15 cellular contexts compared by ENCODE assay signal in the genomic region with DNA sequence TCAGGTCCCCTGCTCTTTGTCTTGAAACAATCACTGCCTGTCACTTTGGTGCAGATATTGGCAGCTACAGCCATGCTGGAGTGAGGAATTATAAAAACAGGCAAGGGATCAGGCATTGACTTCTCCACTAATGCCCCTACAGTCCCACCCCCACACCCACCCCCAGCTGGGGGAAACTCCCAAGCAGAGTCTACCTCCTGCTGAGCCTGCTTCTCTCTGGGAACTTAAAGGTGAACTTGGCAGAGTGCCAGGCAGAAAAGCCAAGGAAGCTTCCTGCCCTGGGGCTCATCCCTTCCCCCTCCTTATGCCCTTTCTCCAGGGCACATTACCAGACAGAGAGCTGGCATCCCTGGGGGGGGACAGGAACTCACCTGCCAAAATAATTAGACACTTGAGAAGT. TPM values are rescaled to one million over a fixed set of nuclear protein-coding genes. Genes with fewer than 3 reads are reported as not detected.
DNase-seq lines count a peak whose midpoint lies in the region; ATAC-seq, FAIRE-seq and TF ChIP-seq lines count a peak whose summit lies in the region.
"Had no signal": no experiment of that assay in that cellular context is flagged by ENCODE, and none has a peak within 500 bp of the region (broad histone marks: within the 10 kb centered on the region; RNA-seq: fewer than 3 reads in every experiment).

No MANE protein-coding gene starts in this region.

- H3K4me3 ChIP-seq in LNCaP clone FGC (ENCODE audit: low read depth, low read length) = no peak overlapping the region
- H3K4me3 ChIP-seq: BLaER1, suprapubic skin had no signal

- no peak for FAIRE-seq in GM19239 (lab: Jason Lieb, UNC)

- in situ Hi-C loops in Caki2 (cut with HindIII; ENCODE audit: low pct_unique_long_range_greater_than_20kb, low sequenced_read_pairs) = no loop called here

- ATAC-seq in HG03460 (IDR thresholded peaks at IDR 0.05; ENCODE audit: unreplicated experiment) (no peak), left ventricle myocardium superior (no peak)
- ATAC-seq: activated CD4-positive, alpha-beta T cell treated with anti-CD3 and anti-CD28 coated beads for 36 hours; activated T-cell treated with anti-CD3 and anti-CD28 coated beads, Interleukin-2, amount 50 U/mL, for 72 hours had no signal

- TF ChIP-seq CTCF in LNCaP clone FGC (IDR thresholded peaks at IDR 0.05; ENCODE audit: control insufficient read depth, extremely low read depth, insufficient read depth) = no peak

- intact Hi-C loops in left ventricle myocardium superior (cut with micrococcal nuclease) = no loop called here

- peak; percentile 23 for DNase-seq in Caki2 (ENCODE audit: low read depth)
- DNase-seq in LNCaP clone FGC (ENCODE audit: low read depth) = peak; percentile 11
- peak; percentile 87 for DNase-seq in NCI-H82 treated with DMSO at 0.1 percent for 48 hours (lab: John Stamatoyannopoulos, UW; ENCODE audit: unreplicated experiment)
- DNase-seq in kidney glomerular epithelial cell (lab: John Stamatoyannopoulos, UW) = peak; percentile 46
- no peak for DNase-seq in GM19239 (ENCODE audit: insufficient read length, low spot score)
- DNase-seq in activated CD4-positive, alpha-beta T cell treated with anti-CD3 and anti-CD28 coated beads for 4 hours = no peak
- no peak for DNase-seq in left ventricle myocardium superior
- DNase-seq: activated CD4-positive, alpha-beta T cell treated with anti-CD3 and anti-CD28 coated beads for 36 hours; activated T-cell treated with anti-CD3 and anti-CD28 coated beads, Interleukin-2, amount 50 U/mL, for 72 hours; effector CD4-positive, alpha-beta T cell; foreskin melanocyte; IMR-90 had no signal

RNA-seq across cellular contexts. Expression of a gene that starts 6.7 kb away (rescaled TPM):
- total RNA-seq in Caki2 (2014; rRNA removed; shearing (Covaris generic); ENCODE audit: low replicate concordance) = not detected in 2 replicates
- total RNA-seq in left ventricle myocardium superior = 0.27 TPM
- total RNA-seq: IMR-90 had no signal

RNA-seq across cellular contexts. Expression of a gene that starts 60.0 kb away (rescaled TPM):
- total RNA-seq in Caki2 (2014; rRNA removed; shearing (Covaris generic); ENCODE audit: low replicate concordance) = 4.0 and 13.7 TPM in 2 replicates
- total RNA-seq in left ventricle myocardium superior = 6.4 TPM

Comparison
In these comparisons a context has a peak if more than half of its experiments do, and no peak if none do; other contexts are left out.
1. DNase-seq: peak in Caki2 (single experiment), LNCaP clone FGC (single experiment), NCI-H82 treated with DMSO at 0.1 percent for 48 hours (single experiment) and kidney glomerular epithelial cell (single experiment); none in GM19239 (single experiment), activated CD4-positive, alpha-beta T cell treated with anti-CD3 and anti-CD28 coated beads for 4 hours (0 of 2) and left ventricle myocardium superior (single experiment).